16 cellular contexts compared by ENCODE assay signal in genomic region chr6:100851819-100852218, GRCh38. TPM values are rescaled to one million over a fixed set of nuclear protein-coding genes. Genes with fewer than 3 reads are reported as not detected.
DNase-seq lines count a peak whose midpoint lies in the region; TF ChIP-seq lines count a peak whose summit lies in the region.
"Had no signal": no experiment of that assay in that cellular context is flagged by ENCODE, and none has a peak within 500 bp of the region (broad histone marks: within the 10 kb centered on the region; RNA-seq: fewer than 3 reads in every experiment).

No MANE protein-coding gene starts in this region.

- no peaks in the 10 kb centered on the region for H3K4me1 ChIP-seq in testis
- H3K4me1 ChIP-seq: Caco-2 had no signal

- WGBS in testis, 2 donors = 74 to 81% methylated on average over 12 of the region's 12 CpGs

- no peaks in the 10 kb centered on the region for H3K36me3 Mint-ChIP-seq in endothelial cell (ENCODE audit: low read depth, unreplicated experiment)
- peaks cover 29% of the 10 kb centered on the region for H3K36me3 Mint-ChIP-seq in nephron progenitor cell (ENCODE audit: low read depth)

- no peaks in the 10 kb centered on the region for H3K9me3 Mint-ChIP-seq in endothelial cell (ENCODE audit: unreplicated experiment)
- no peaks in the 10 kb centered on the region for H3K9me3 Mint-ChIP-seq in nephron progenitor cell

- H3K4me1 Mint-ChIP-seq in endothelial cell (ENCODE audit: unreplicated experiment) (no peaks in the 10 kb centered on the region), nephron progenitor cell (peaks cover under 1% of the 10 kb centered on the region)

- TF ChIP-seq POLR2A in testis (IDR thresholded peaks at IDR 0.05) = no peak

- no peaks in the 10 kb centered on the region for H3K27me3 Mint-ChIP-seq in endothelial cell (ENCODE audit: unreplicated experiment)
- H3K27me3 Mint-ChIP-seq in nephron progenitor cell (ENCODE audit: low read depth, poor library complexity) = no peaks in the 10 kb centered on the region
- H3K27me3 Mint-ChIP-seq: CD4-positive, alpha-beta T cell had no signal

- TF ChIP-seq CTCF in endothelial cell (IDR thresholded peaks at IDR 0.05; ENCODE audit: unreplicated experiment) (no peak), nephron progenitor cell (IDR thresholded peaks at IDR 0.05) (no peak), testis (IDR thresholded peaks at IDR 0.05) (no peak)

- peak overlapping the region in 1 of 2 donors; percentile 21 for H3K4me3 ChIP-seq in testis
- H3K4me3 ChIP-seq: GM23248 had no signal

- intact Hi-C loops in testis (cut with DNase I; ENCODE audit: low total_unique reads) = no loop called here

- no peak for DNase-seq in endothelial cell (ENCODE audit: low spot score)
- DNase-seq in nephron progenitor cell = no peak
- DNase-seq in testis = peak; percentile 76
- DNase-seq in AG08396 (ENCODE audit: low spot score) = no peak
- no peak for DNase-seq in cortex of kidney (lab: John Stamatoyannopoulos, UW)
- DNase-seq in activated CD4-positive, alpha-beta T cell treated with anti-CD3 and anti-CD28 coated beads, Interleukin-2, amount 50 U/mL, for 1 hour = no peak
- DNase-seq: ACHN; AML-193; Caco-2; CD4-positive, alpha-beta T cell; DMS79; GDM1; GM23248; HCEC 1CT had no signal

- no peaks in the 10 kb centered on the region for H3K9me3 ChIP-seq in testis
- H3K9me3 ChIP-seq: Caco-2 had no signal

- no peaks in the 10 kb centered on the region for H3K27me3 ChIP-seq in testis

- no peaks in the 10 kb centered on the region for H3K36me3 ChIP-seq in testis (ENCODE audit: low read depth, missing control alignments)

- H3K4me3 Mint-ChIP-seq in endothelial cell (ENCODE audit: unreplicated experiment) = peak overlapping the region; percentile 57
- H3K4me3 Mint-ChIP-seq in nephron progenitor cell = no peak overlapping the region
- H3K4me3 Mint-ChIP-seq: CD4-positive, alpha-beta T cell had no signal

- H3K27ac Mint-ChIP-seq in endothelial cell (ENCODE audit: unreplicated experiment) = no peak overlapping the region
- H3K27ac Mint-ChIP-seq in nephron progenitor cell = peak overlapping the region; percentile 53
- H3K27ac Mint-ChIP-seq: CD4-positive, alpha-beta T cell had no signal

- H3K27ac ChIP-seq in testis = no peak overlapping the region
- H3K27ac ChIP-seq: C4-2B, GM23248, HL-60 had no signal

RNA-seq across cellular contexts. Expression of gene ASCC3, which starts 29.3 kb away (rescaled TPM):
- total RNA-seq in endothelial cell (ENCODE audit: unreplicated experiment) (57.9 TPM), testis (10 to 100 TPM; 29.0 to 29.3 TPM)
- polyA plus RNA-seq in testis (ENCODE audit: insufficient read depth, low read depth, low replicate concordance) = 16.1 TPM
